Comparison of ENCODE assay signal across 1 cellular context in genomic region chr1:151612506-151613274, GRCh38.
TF ChIP-seq lines count a peak whose summit lies in the region.

No MANE protein-coding gene starts in this region.

TF ChIP-seq in HCT116, 20 proteins besides CTCF, POLR2A, EP300 and RAD21 (continued from another document):
- TF ChIP-seq REST (IDR thresholded peaks at IDR 0.05; ENCODE audit: low read depth) (no peak), TCF7L2 (IDR thresholded peaks at IDR 0.05; ENCODE audit: borderline replicate concordance, extremely low read depth, insufficient read depth, insufficient read length) (no peak), ZFX (IDR thresholded peaks at IDR 0.05) (no peak), CBX3 (IDR thresholded peaks at IDR 0.05; ENCODE audit: low read depth) (no peak), FOSL1 (IDR thresholded peaks at IDR 0.05; ENCODE audit: low read depth) (no peak), SIN3A (IDR thresholded peaks at IDR 0.05; ENCODE audit: low read depth) (no peak), EGR1 (IDR thresholded peaks at IDR 0.05; ENCODE audit: low read depth) (no peak)
- TF ChIP-seq, protein P1, sequence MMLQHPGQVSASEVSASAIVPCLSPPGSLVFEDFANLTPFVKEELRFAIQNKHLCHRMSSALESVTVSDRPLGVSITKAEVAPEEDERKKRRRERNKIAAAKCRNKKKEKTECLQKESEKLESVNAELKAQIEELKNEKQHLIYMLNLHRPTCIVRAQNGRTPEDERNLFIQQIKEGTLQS (IDR thresholded peaks at IDR 0.05), result no peak
- TF ChIP-seq, protein P2, sequence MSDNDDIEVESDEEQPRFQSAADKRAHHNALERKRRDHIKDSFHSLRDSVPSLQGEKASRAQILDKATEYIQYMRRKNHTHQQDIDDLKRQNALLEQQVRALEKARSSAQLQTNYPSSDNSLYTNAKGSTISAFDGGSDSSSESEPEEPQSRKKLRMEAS (IDR thresholded peaks at IDR 0.05), result no peak
TF ChIP-seq in HCT116: peak in this region for 0.
